In the genomic region with DNA sequence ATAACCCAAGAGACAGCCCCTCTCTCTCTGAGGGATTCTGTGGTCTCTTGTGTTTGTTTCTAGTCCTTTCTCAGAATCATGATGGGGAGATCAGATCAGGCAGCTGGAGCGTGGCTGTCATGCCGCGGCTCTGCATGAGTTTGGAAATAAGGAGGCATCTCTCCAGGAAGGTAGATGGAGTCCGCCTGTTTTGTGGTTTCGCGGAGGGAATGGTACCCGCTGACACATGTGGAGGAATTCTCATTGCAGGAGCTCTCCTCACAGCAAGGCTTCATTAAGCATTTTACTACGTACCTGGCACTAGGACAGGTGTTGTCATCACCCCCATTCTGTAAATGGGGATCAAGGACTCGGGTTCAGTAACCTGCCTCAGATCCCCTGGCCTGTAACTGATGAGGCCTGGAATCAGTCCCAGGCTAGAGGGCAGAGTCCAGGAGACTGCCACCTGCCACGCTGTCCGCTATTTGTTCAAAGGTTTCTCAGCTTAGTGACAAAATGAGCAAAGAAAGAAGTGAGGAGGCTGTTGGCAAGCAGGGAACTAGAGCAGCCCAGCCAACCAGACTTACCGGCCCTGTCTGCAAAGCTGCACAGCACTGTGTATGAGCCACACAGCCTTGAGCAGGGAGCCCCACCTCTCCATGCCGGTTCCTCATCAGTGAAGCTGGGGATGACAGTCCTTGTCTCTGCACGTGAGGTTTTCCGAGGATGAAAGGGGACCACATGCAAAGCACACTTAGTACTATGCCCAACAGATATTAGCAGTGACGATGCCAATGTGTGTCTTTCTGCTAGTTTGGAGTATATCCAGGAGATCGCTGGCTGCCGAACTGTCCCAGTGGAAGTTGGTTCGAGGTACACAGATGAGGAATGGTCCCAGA, we compare ENCODE assay signal across 1 cellular context.
A peak's percentile ranks its signal among the peaks of the same experiment; 100 is the strongest.
TF ChIP-seq lines count a peak whose summit lies in the region.

No MANE protein-coding gene starts in this region.

TF ChIP-seq in HepG2, 621 proteins besides CTCF, POLR2A, EP300 and RAD21 (continued from another document and continues in another):
- TF ChIP-seq, protein P1, sequence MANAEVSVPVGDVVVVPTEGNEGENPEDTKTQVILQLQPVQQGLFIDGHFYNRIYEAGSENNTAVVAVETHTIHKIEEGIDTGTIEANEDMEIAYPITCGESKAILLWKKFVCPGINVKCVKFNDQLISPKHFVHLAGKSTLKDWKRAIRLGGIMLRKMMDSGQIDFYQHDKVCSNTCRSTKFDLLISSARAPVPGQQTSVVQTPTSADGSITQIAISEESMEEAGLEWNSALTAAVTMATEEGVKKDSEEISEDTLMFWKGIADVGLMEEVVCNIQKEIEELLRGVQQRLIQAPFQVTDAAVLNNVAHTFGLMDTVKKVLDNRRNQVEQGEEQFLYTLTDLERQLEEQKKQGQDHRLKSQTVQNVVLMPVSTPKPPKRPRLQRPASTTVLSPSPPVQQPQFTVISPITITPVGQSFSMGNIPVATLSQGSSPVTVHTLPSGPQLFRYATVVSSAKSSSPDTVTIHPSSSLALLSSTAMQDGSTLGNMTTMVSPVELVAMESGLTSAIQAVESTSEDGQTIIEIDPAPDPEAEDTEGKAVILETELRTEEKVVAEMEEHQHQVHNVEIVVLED (CRISPR knock-in tag; IDR thresholded peaks at IDR 0.05; ENCODE audit: borderline replicate concordance) = peak; percentile 64; the same call in 1 of the 2 replicates
- TF ChIP-seq UBTF (CRISPR knock-in tag; IDR thresholded peaks at IDR 0.05) (peak; percentile 58), ONECUT2 (CRISPR knock-in tag; IDR thresholded peaks at IDR 0.05) (no peak), NONO (IDR thresholded peaks at IDR 0.05) (no peak), NONO (CRISPR knock-in tag; conservative IDR thresholded peaks at IDR 0.05) (peak; percentile 34; the same call in 1 of the 2 replicates), HNF4A (CRISPR knock-in tag; IDR thresholded peaks at IDR 0.05) (peak; percentile 95), PRDM15 (CRISPR knock-in tag; IDR thresholded peaks at IDR 0.05) (no peak), GATA4 (IDR thresholded peaks at IDR 0.05; ENCODE audit: borderline replicate concordance, low read depth) (no peak), ZNF761 (CRISPR knock-in tag; conservative IDR thresholded peaks at IDR 0.05) (0 out of 2 replicates have a peak, but pooled peaks have one; percentile 37), TGIF2 (CRISPR knock-in tag; IDR thresholded peaks at IDR 0.05) (peak; percentile 60; the same call in 1 of the 2 replicates), ZNF879 (CRISPR knock-in tag; IDR thresholded peaks at IDR 0.05) (0 out of 2 replicates have a peak, but pooled peaks have one; percentile 56), CBFB (CRISPR knock-in tag; IDR thresholded peaks at IDR 0.05) (no peak), SALL1 (CRISPR knock-in tag; IDR thresholded peaks at IDR 0.05) (peak; percentile 79), HIC2 (CRISPR knock-in tag; IDR thresholded peaks at IDR 0.05; ENCODE audit: low read depth) (peak; percentile 44; the same call in 1 of the 2 replicates), ZNF772 (CRISPR knock-in tag; IDR thresholded peaks at IDR 0.05) (peak; percentile 54; the same call in 1 of the 2 replicates), HBP1 (CRISPR knock-in tag; IDR thresholded peaks at IDR 0.05; ENCODE audit: low read depth) (0 out of 2 replicates have a peak, but pooled peaks have one; percentile 64), NFYC (CRISPR knock-in tag; IDR thresholded peaks at IDR 0.05) (no peak), SETDB1 (CRISPR knock-in tag; IDR thresholded peaks at IDR 0.05; ENCODE audit: borderline replicate concordance) (no peak), ATF7 (IDR thresholded peaks at IDR 0.05) (no peak), ATF7 (CRISPR knock-in tag; IDR thresholded peaks at IDR 0.05) (peak; percentile 26; the same call in 1 of the 2 replicates), MTA3 (CRISPR knock-in tag; IDR thresholded peaks at IDR 0.05) (no peak)
- TF ChIP-seq, protein P2, sequence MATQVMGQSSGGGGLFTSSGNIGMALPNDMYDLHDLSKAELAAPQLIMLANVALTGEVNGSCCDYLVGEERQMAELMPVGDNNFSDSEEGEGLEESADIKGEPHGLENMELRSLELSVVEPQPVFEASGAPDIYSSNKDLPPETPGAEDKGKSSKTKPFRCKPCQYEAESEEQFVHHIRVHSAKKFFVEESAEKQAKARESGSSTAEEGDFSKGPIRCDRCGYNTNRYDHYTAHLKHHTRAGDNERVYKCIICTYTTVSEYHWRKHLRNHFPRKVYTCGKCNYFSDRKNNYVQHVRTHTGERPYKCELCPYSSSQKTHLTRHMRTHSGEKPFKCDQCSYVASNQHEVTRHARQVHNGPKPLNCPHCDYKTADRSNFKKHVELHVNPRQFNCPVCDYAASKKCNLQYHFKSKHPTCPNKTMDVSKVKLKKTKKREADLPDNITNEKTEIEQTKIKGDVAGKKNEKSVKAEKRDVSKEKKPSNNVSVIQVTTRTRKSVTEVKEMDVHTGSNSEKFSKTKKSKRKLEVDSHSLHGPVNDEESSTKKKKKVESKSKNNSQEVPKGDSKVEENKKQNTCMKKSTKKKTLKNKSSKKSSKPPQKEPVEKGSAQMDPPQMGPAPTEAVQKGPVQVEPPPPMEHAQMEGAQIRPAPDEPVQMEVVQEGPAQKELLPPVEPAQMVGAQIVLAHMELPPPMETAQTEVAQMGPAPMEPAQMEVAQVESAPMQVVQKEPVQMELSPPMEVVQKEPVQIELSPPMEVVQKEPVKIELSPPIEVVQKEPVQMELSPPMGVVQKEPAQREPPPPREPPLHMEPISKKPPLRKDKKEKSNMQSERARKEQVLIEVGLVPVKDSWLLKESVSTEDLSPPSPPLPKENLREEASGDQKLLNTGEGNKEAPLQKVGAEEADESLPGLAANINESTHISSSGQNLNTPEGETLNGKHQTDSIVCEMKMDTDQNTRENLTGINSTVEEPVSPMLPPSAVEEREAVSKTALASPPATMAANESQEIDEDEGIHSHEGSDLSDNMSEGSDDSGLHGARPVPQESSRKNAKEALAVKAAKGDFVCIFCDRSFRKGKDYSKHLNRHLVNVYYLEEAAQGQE (IDR thresholded peaks at IDR 0.05; ENCODE audit: borderline replicate concordance in 1 of 2, low read depth in 1 of 2, low read length in 2 of 2) = no peak
- TF ChIP-seq, protein P3, sequence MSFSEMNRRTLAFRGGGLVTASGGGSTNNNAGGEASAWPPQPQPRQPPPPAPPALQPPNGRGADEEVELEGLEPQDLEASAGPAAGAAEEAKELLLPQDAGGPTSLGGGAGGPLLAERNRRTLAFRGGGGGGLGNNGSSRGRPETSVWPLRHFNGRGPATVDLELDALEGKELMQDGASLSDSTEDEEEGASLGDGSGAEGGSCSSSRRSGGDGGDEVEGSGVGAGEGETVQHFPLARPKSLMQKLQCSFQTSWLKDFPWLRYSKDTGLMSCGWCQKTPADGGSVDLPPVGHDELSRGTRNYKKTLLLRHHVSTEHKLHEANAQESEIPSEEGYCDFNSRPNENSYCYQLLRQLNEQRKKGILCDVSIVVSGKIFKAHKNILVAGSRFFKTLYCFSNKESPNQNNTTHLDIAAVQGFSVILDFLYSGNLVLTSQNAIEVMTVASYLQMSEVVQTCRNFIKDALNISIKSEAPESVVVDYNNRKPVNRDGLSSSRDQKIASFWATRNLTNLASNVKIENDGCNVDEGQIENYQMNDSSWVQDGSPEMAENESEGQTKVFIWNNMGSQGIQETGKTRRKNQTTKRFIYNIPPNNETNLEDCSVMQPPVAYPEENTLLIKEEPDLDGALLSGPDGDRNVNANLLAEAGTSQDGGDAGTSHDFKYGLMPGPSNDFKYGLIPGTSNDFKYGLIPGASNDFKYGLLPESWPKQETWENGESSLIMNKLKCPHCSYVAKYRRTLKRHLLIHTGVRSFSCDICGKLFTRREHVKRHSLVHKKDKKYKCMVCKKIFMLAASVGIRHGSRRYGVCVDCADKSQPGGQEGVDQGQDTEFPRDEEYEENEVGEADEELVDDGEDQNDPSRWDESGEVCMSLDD (CRISPR knock-in tag; IDR thresholded peaks at IDR 0.05; ENCODE audit: borderline replicate concordance) = peak; percentile 84; the same call in 1 of the 2 replicates
- TF ChIP-seq, protein P4, sequence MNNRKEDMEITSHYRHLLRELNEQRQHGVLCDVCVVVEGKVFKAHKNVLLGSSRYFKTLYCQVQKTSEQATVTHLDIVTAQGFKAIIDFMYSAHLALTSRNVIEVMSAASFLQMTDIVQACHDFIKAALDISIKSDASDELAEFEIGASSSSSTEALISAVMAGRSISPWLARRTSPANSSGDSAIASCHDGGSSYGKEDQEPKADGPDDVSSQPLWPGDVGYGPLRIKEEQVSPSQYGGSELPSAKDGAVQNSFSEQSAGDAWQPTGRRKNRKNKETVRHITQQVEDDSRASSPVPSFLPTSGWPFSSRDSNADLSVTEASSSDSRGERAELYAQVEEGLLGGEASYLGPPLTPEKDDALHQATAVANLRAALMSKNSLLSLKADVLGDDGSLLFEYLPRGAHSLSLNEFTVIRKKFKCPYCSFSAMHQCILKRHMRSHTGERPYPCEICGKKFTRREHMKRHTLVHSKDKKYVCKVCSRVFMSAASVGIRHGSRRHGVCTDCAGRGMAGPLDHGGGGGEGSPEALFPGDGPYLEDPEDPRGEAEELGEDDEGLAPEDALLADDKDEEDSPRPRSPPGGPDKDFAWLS (CRISPR knock-in tag; IDR thresholded peaks at IDR 0.05; ENCODE audit: borderline replicate concordance) = 0 out of 2 replicates have a peak, but pooled peaks have one; percentile 60
